20 cellular contexts compared by ENCODE assay signal in the genomic region with DNA sequence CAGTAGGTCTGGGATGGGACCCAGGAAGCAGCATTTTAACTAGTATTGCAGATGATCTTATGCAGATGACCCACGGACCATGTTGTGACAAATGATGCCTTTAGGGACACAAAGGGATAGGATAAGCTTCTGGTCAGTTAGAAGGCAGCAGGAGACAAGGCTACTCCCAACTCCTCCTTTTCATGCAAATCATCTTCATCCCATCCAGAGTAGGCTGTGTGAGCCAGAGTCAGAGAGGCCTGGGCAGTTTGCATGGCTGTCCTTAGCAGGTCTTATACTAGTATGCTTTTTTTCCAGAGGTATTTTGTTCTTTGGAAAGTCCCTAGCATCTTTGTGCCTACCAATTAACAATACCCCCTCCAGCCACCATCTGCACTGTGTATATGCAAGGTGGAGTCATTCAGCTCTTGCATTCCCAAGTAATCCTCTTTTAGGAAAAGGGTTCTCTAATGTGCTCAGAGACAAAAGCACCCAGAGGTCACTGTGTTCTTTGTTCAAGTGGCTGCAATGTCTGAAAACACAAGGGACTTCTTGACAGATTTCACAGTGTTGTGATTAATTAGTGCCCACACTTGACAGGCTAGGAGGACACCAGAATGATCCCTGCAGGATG.
A peak's percentile ranks its signal among the peaks of the same experiment; 100 is the strongest.
DNase-seq lines count a peak whose midpoint lies in the region; ATAC-seq and TF ChIP-seq lines count a peak whose summit lies in the region.
"Had no signal": no experiment of that assay in that cellular context is flagged by ENCODE, and none has a peak within 500 bp of the region (broad histone marks: within the 10 kb centered on the region; RNA-seq: fewer than 3 reads in every experiment).

No MANE protein-coding gene starts in this region.

- H3K27ac ChIP-seq in WERI-Rb-1 (no peak overlapping the region), neural cell (ENCODE audit: low read length) (no peak overlapping the region), prostate gland (no peak overlapping the region)
- H3K27ac ChIP-seq: 22Rv1, BLaER1 had no signal

- intact Hi-C loops in Right ventricle myocardium superior (cut with DNase I): no loop called here
- intact Hi-C loops in prostate gland (cut with DNase I): no loop called here

- H3K9me2 ChIP-seq in neural cell (ENCODE audit: insufficient read depth, low read length): no peaks in the 10 kb centered on the region

- H3K9ac ChIP-seq in neural cell (ENCODE audit: low read length): no peak overlapping the region
- H3K9ac ChIP-seq: BLaER1 had no signal

- H3K27me3 ChIP-seq in WERI-Rb-1 (ENCODE audit: insufficient read depth, low read depth, severe bottlenecking) (no peaks in the 10 kb centered on the region), neural cell (ENCODE audit: insufficient read depth, low read depth, low read length) (no peaks in the 10 kb centered on the region), prostate gland (replicated peaks; ENCODE audit: insufficient read depth) (no peaks in the 10 kb centered on the region)
- H3K27me3 ChIP-seq: BLaER1 had no signal

- H3K36me3 ChIP-seq in WERI-Rb-1: no peaks in the 10 kb centered on the region
- H3K36me3 ChIP-seq in neural cell (ENCODE audit: insufficient read depth, low read length): no peaks in the 10 kb centered on the region
- no peaks in the 10 kb centered on the region for H3K36me3 ChIP-seq in prostate gland
- H3K36me3 ChIP-seq: BLaER1 had no signal

- H3K79me2 ChIP-seq in neural cell (replicated peaks; ENCODE audit: insufficient read depth, low read length): no peaks in the 10 kb centered on the region

- H3K9me3 ChIP-seq in WERI-Rb-1 (ENCODE audit: severe bottlenecking) (no peaks in the 10 kb centered on the region), neural cell (ENCODE audit: low read length) (no peaks in the 10 kb centered on the region), prostate gland (no peaks in the 10 kb centered on the region)
- H3K9me3 ChIP-seq: BLaER1 had no signal

- H2AFZ ChIP-seq in neural cell (ENCODE audit: low read depth, low read length): no peak overlapping the region

- TF ChIP-seq CTCF in WERI-Rb-1 (IDR thresholded peaks at IDR 0.05; ENCODE audit: low read depth, low read length) (no peak), neural cell (IDR thresholded peaks at IDR 0.05; ENCODE audit: poor library complexity, severe bottlenecking) (no peak), prostate gland (IDR thresholded peaks at IDR 0.05) (no peak)

- H4K20me1 ChIP-seq in neural cell (ENCODE audit: insufficient read depth): no peaks in the 10 kb centered on the region
- H4K20me1 ChIP-seq: BLaER1 had no signal

- TF ChIP-seq RAD21 in neural cell (conservative IDR thresholded peaks at IDR 0.05): no peak

- WGBS in prostate gland: 100% methylated on average over 1 of the region's 1 CpG

- H3K4me3 ChIP-seq in WERI-Rb-1 (ENCODE audit: low read depth, low read length): no peak overlapping the region
- peak overlapping the region; percentile 2 for H3K4me3 ChIP-seq in neural cell (ENCODE audit: low read length)
- H3K4me3 ChIP-seq in prostate gland: no peak overlapping the region
- H3K4me3 ChIP-seq: BLaER1, GM12878 had no signal

- no peak overlapping the region for H3K4me2 ChIP-seq in neural cell (ENCODE audit: low read length)
- H3K4me2 ChIP-seq: BLaER1 had no signal

- no peaks in the 10 kb centered on the region for H3F3A ChIP-seq in neural cell (ENCODE audit: insufficient read depth, low read length, poor library complexity, severe bottlenecking)

- ATAC-seq in GM18517 (IDR thresholded peaks at IDR 0.05; ENCODE audit: unreplicated experiment): no peak
- no peak for ATAC-seq in Right ventricle myocardium superior (ENCODE audit: poor library complexity)
- no peak for ATAC-seq in GM19023 (IDR thresholded peaks at IDR 0.05; ENCODE audit: unreplicated experiment)
- ATAC-seq: GM12878, Right ventricle myocardium inferior had no signal

- no peak for TF ChIP-seq POLR2A in prostate gland (IDR thresholded peaks at IDR 0.05)

- H3K4me1 ChIP-seq in prostate gland (replicated peaks): no peaks in the 10 kb centered on the region
- H3K4me1 ChIP-seq: BLaER1 had no signal

- TF ChIP-seq EP300 in neural cell (conservative IDR thresholded peaks at IDR 0.05; ENCODE audit: poor library complexity, severe bottlenecking): no peak

- DNase-seq in NCI-H1417 (lab: John Stamatoyannopoulos, UW) (peak in 2 of 3 experiments; percentile 20), NCI-H1417 treated with DMSO at 0.1 percent for 48 hours (lab: John Stamatoyannopoulos, UW) (no peak), WERI-Rb-1 (peak; percentile 20), Right ventricle myocardium superior (no peak), prostate gland (ENCODE audit: low spot score) (no peak)
- DNase-seq: ACHN; CD4-positive, alpha-beta T cell; COR-L47; DMS79 treated with DMSO at 0.1 percent for 48 hours; Kasumi-1; NCI-H187; NCI-H774; OCI-M1 had no signal

TF ChIP-seq in neural cell, 6 proteins besides CTCF, POLR2A, EP300 and RAD21:
- TF ChIP-seq TAF1 (IDR thresholded peaks at IDR 0.05; ENCODE audit: low read depth): no peak
- TF ChIP-seq EZH2 (IDR thresholded peaks at IDR 0.05; ENCODE audit: borderline replicate concordance, insufficient read depth, low read length, poor library complexity, severe bottlenecking): no peak
- no peak for TF ChIP-seq MXI1 (conservative IDR thresholded peaks at IDR 0.05; ENCODE audit: poor library complexity, severe bottlenecking)
- TF ChIP-seq, protein P1, sequence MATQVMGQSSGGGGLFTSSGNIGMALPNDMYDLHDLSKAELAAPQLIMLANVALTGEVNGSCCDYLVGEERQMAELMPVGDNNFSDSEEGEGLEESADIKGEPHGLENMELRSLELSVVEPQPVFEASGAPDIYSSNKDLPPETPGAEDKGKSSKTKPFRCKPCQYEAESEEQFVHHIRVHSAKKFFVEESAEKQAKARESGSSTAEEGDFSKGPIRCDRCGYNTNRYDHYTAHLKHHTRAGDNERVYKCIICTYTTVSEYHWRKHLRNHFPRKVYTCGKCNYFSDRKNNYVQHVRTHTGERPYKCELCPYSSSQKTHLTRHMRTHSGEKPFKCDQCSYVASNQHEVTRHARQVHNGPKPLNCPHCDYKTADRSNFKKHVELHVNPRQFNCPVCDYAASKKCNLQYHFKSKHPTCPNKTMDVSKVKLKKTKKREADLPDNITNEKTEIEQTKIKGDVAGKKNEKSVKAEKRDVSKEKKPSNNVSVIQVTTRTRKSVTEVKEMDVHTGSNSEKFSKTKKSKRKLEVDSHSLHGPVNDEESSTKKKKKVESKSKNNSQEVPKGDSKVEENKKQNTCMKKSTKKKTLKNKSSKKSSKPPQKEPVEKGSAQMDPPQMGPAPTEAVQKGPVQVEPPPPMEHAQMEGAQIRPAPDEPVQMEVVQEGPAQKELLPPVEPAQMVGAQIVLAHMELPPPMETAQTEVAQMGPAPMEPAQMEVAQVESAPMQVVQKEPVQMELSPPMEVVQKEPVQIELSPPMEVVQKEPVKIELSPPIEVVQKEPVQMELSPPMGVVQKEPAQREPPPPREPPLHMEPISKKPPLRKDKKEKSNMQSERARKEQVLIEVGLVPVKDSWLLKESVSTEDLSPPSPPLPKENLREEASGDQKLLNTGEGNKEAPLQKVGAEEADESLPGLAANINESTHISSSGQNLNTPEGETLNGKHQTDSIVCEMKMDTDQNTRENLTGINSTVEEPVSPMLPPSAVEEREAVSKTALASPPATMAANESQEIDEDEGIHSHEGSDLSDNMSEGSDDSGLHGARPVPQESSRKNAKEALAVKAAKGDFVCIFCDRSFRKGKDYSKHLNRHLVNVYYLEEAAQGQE (IDR thresholded peaks at IDR 0.05; ENCODE audit: borderline replicate concordance): no peak
- no peak for TF ChIP-seq POLR2AphosphoS5 (IDR thresholded peaks at IDR 0.05)
- no peak for TF ChIP-seq SMC3 (conservative IDR thresholded peaks at IDR 0.05; ENCODE audit: poor library complexity)
TF ChIP-seq in neural cell: peak in this region for 0.

Comparison
In these comparisons a context has a peak if more than half of its experiments do, and no peak if none do; other contexts are left out.
1. DNase-seq: peak in NCI-H1417 (2 of 3) and WERI-Rb-1 (single experiment); none in NCI-H1417 treated with DMSO at 0.1 percent for 48 hours (single experiment), Right ventricle myocardium superior (single experiment) and prostate gland (single experiment).